In genomic region chr15:49620174-49620573, GRCh38 we compare ENCODE assay signal across 8 cellular contexts. TPM values are rescaled to one million over a fixed set of nuclear protein-coding genes. Genes with fewer than 3 reads are reported as not detected.
DNase-seq lines count a peak whose midpoint lies in the region; ATAC-seq and TF ChIP-seq lines count a peak whose summit lies in the region.

No MANE protein-coding gene starts in this region.

- no peaks in the 10 kb centered on the region for H3K36me3 ChIP-seq in CD8-positive, alpha-beta memory T cell (ENCODE audit: insufficient read depth, low read length)
- H3K36me3 ChIP-seq in heart left ventricle: peaks cover 0 to 9% (median under 1%) of the 10 kb centered on the region in 9 donors
- no peaks in the 10 kb centered on the region for H3K36me3 ChIP-seq in rectal smooth muscle tissue (ENCODE audit: control insufficient read depth, insufficient read depth, low read length)

- H3K27me3 Mint-ChIP-seq in CD8-positive, alpha-beta memory T cell: peaks cover 0 to 1% of the 10 kb centered on the region in 2 donors
- no peaks in the 10 kb centered on the region for H3K27me3 Mint-ChIP-seq in activated T-helper 17 cell treated with anti-CD3 and anti-CD28 coated beads, Interleukin-2, amount 50 U/mL, for 72 hours

- H3K4me3 Mint-ChIP-seq in CD8-positive, alpha-beta memory T cell: peak overlapping the region; percentile 93 to 99 (median 95)
- peak overlapping the region; percentile 93 for H3K4me3 Mint-ChIP-seq in activated T-helper 17 cell treated with anti-CD3 and anti-CD28 coated beads, Interleukin-2, amount 50 U/mL, for 72 hours

- H3K4me3 ChIP-seq in CD8-positive, alpha-beta memory T cell (ENCODE audit: low read length): peak overlapping the region; percentile 86
- H3K4me3 ChIP-seq in heart left ventricle (peak overlapping the region; percentile 12 to 87 (median 73)), rectal smooth muscle tissue (ENCODE audit: low read length) (peak overlapping the region; percentile 81)

- peak overlapping the region; percentile 45 for H3K9ac ChIP-seq in rectal smooth muscle tissue (ENCODE audit: low read length)

- POLR2A ChIA-PET in CD8-positive, alpha-beta memory T cell (lab: Charles Lee): interaction anchor here (1.1 kb wide), 1 partner anchor 809 kb away, joined by 4 read pairs; the partner anchor contains the start of gene CEP152

- H3K4me1 Mint-ChIP-seq in CD8-positive, alpha-beta memory T cell: peaks cover 39 to 50% (median 48%) of the 10 kb centered on the region in 3 donors
- peaks cover 12% of the 10 kb centered on the region for H3K4me1 Mint-ChIP-seq in activated T-helper 17 cell treated with anti-CD3 and anti-CD28 coated beads, Interleukin-2, amount 50 U/mL, for 72 hours

- H3K36me3 Mint-ChIP-seq in CD8-positive, alpha-beta memory T cell: peaks cover 7 to 26% (median 18%) of the 10 kb centered on the region in 3 donors
- peaks cover 9% of the 10 kb centered on the region for H3K36me3 Mint-ChIP-seq in activated T-helper 17 cell treated with anti-CD3 and anti-CD28 coated beads, Interleukin-2, amount 50 U/mL, for 72 hours (ENCODE audit: low read depth)

- H3K27me3 ChIP-seq in CD8-positive, alpha-beta memory T cell (ENCODE audit: insufficient read depth, low read length, poor library complexity, severe bottlenecking): no peaks in the 10 kb centered on the region
- H3K27me3 ChIP-seq in heart left ventricle (no peaks in the 10 kb centered on the region), rectal smooth muscle tissue (ENCODE audit: control insufficient read depth, insufficient read depth, low read length) (no peaks in the 10 kb centered on the region)

- ATAC-seq in HG03342 (IDR thresholded peaks at IDR 0.05; ENCODE audit: unreplicated experiment) (peak; percentile 0), heart left ventricle (peak in 2 of 4 donors; percentile 14 to 21), GM21723 (IDR thresholded peaks at IDR 0.05; ENCODE audit: unreplicated experiment) (no peak)
- ATAC-seq in activated T-helper 17 cell treated with anti-CD3 and anti-CD28 coated beads, Interleukin-2, amount 50 U/mL, for 72 hours (replicated peaks): no peak

- peak in 1 of 12 donors; percentile 21 for TF ChIP-seq CTCF in heart left ventricle (IDR thresholded peaks at IDR 0.05)

- intact Hi-C loops in heart left ventricle (cut with DNase I): loop anchor here in 5 of 10 donors (2.0 to 10.0 kb wide), 7 partner anchors 195 to 465 kb away; partner anchors contain the start of genes FGF7 (in 4 of the 5) and COPS2 (in 1 of the 5)

- peaks cover 4 to 10% (median 6%) of the 10 kb centered on the region in 5 donors for H3K9me3 Mint-ChIP-seq in CD8-positive, alpha-beta memory T cell
- H3K9me3 Mint-ChIP-seq in activated T-helper 17 cell treated with anti-CD3 and anti-CD28 coated beads, Interleukin-2, amount 50 U/mL, for 72 hours: peaks cover under 1% of the 10 kb centered on the region

- no peak for TF ChIP-seq POLR2A in heart left ventricle (IDR thresholded peaks at IDR 0.05)

- peak overlapping the region; percentile 96 to 99 (median 99) for H3K27ac Mint-ChIP-seq in CD8-positive, alpha-beta memory T cell
- peak overlapping the region; percentile 97 for H3K27ac Mint-ChIP-seq in activated T-helper 17 cell treated with anti-CD3 and anti-CD28 coated beads, Interleukin-2, amount 50 U/mL, for 72 hours

- H3K4me1 ChIP-seq in CD8-positive, alpha-beta memory T cell (ENCODE audit: insufficient read depth, low read length): peaks cover 18% of the 10 kb centered on the region
- H3K4me1 ChIP-seq in heart left ventricle (peaks cover 0 to 40% (median 19%) of the 10 kb centered on the region in 12 donors), rectal smooth muscle tissue (ENCODE audit: control insufficient read depth, insufficient read depth, low read length) (peaks cover 14% of the 10 kb centered on the region)

- DNase-seq in CD8-positive, alpha-beta memory T cell: peak in 2 of 5 donors; percentile 2 to 14
- DNase-seq in heart left ventricle (no peak), T-helper 9 cell (no peak), NCI-H187 treated with DMSO at 0.1 percent for 48 hours (lab: John Stamatoyannopoulos, UW) (no peak)

- no peaks in the 10 kb centered on the region for H3K9me3 ChIP-seq in CD8-positive, alpha-beta memory T cell (ENCODE audit: low read length)
- H3K9me3 ChIP-seq in heart left ventricle: peaks cover 0 to 20% (median 1%) of the 10 kb centered on the region in 12 donors

- 1 to 2% (median 2%) methylated on average over 5 of the region's 5 CpGs for WGBS in heart left ventricle, 4 donors

- H3K27ac ChIP-seq in CD8-positive, alpha-beta memory T cell (ENCODE audit: low read depth, low read length): peak overlapping the region; percentile 95
- peak overlapping the region; percentile 78 to 97 (median 93) for H3K27ac ChIP-seq in heart left ventricle
- H3K27ac ChIP-seq in rectal smooth muscle tissue (ENCODE audit: low read depth, low read length): peak overlapping the region; percentile 96

- CTCF ChIA-PET in CD8-positive, alpha-beta memory T cell (lab: Charles Lee): no interaction called here

RNA-seq across cellular contexts. Expression of gene FAM227B, which starts 0.4 kb away (rescaled TPM):
- total RNA-seq in CD8-positive, alpha-beta memory T cell: 1 to 10 TPM; 4.9 to 5.6 TPM
- 20.4 TPM for polyA plus RNA-seq in CD8-positive, alpha-beta memory T cell
- 1 to 10 TPM; 2.1 to 3.8 TPM for total RNA-seq in activated T-helper 17 cell treated with anti-CD3 and anti-CD28 coated beads, Interleukin-2, amount 50 U/mL, for 72 hours
- total RNA-seq in heart left ventricle: 10 to 100 TPM in 8 of 9 donors, 1 to 10 TPM in 1; 6.1 to 18.8 (median 14.4) TPM
- polyA plus RNA-seq in heart left ventricle: 1 to 10 TPM; 5.8 to 6.1 TPM

RNA-seq across cellular contexts. Expression of gene DTWD1, which starts 0.7 kb away (rescaled TPM):
- total RNA-seq in CD8-positive, alpha-beta memory T cell: 10 to 100 TPM; 24.1 to 25.1 TPM
- polyA plus RNA-seq in CD8-positive, alpha-beta memory T cell: 23.1 TPM
- total RNA-seq in activated T-helper 17 cell treated with anti-CD3 and anti-CD28 coated beads, Interleukin-2, amount 50 U/mL, for 72 hours: 10 to 100 TPM; 20.7 to 22.0 TPM
- 10 to 100 TPM in 8 of 9 donors, 1 to 10 TPM in 1; 6.3 to 28.0 (median 18.4) TPM for total RNA-seq in heart left ventricle
- 10 to 100 TPM in 1 of 2 donors, 1 to 10 TPM in 1; 8.1 to 11.7 TPM for polyA plus RNA-seq in heart left ventricle
